8 cellular contexts compared by ENCODE assay signal in the genomic region with DNA sequence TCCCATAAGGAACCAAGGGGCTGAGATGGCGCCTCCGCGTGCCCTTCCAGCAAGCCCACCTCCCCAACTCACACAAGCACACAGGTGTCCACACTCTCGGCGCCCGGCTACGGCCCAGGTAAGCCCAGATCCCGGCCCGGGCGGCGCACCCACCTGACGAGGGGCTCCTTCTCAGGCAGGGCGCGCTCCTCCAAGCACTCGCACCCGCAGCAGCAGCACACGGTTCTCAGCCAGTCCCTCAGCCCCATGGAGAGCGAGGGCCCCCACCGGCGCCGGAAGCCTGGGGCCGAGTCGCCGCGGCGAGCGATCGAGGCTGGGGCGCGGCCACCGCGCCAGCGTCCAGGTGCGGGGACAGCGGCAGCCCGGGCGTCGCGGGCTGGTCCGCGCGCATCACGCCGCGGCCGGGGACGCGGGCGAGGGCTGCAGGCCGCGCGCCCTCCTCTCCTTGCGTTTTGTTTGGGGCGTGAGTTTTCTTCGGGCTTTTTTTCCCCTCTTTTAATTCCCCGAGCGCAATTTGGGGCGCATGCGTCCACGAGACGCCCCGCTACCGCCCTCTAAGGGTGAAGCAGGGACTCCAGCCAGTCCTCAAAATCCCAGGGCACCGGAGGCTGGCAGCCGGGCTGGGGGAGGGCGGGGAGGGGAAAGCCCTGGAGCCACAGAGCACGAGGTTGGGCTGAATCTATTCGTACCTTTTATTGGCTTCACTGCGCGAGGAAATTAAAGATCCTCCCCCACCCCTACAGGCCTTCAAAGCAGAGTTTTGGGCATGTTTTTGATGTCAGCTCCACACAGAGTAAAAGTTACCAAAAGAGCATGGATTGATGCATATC. TPM values are rescaled to one million over a fixed set of nuclear protein-coding genes. Genes with fewer than 3 reads are reported as not detected.
DNase-seq lines count a peak whose midpoint lies in the region; ATAC-seq and TF ChIP-seq lines count a peak whose summit lies in the region.

A gene with protein sequence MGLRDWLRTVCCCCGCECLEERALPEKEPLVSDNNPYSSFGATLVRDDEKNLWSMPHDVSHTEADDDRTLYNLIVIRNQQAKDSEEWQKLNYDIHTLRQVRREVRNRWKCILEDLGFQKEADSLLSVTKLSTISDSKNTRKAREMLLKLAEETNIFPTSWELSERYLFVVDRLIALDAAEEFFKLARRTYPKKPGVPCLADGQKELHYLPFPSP (minus strand): TSS at position 472 of the 830 bp plus-strand sequence. CDS start 224 bp downstream, at position 248.

- ATAC-seq in GM19025 (IDR thresholded peaks at IDR 0.05; ENCODE audit: low read depth, unreplicated experiment) (peak; percentile 36), HG03196 (IDR thresholded peaks at IDR 0.05; ENCODE audit: unreplicated experiment) (peak; percentile 45)

- H3K4me3 Mint-ChIP-seq in chondrocyte (ENCODE audit: unreplicated experiment), result peak within 1 kb of the TSS; percentile 79

- H3K27ac Mint-ChIP-seq in chondrocyte (ENCODE audit: unreplicated experiment), result no peak within 1 kb of the TSS

- no peaks in the 10 kb centered on the region for H3K36me3 Mint-ChIP-seq in chondrocyte (ENCODE audit: low read depth)

- DNase-seq in AG20443 (ENCODE audit: low spot score), result peak; percentile 96
- peak; percentile 60 to 90 for DNase-seq in NCI-H446 (lab: John Stamatoyannopoulos, UW)
- DNase-seq in activated CD4-positive, alpha-beta T cell treated with anti-CD3 and anti-CD28 coated beads for 24 hours (ENCODE audit: low read depth in 2 of 2), result peak; percentile 78 to 82
- no peak for DNase-seq in chondrocyte (ENCODE audit: low spot score)
- peak; percentile 87 for DNase-seq in kidney tubule cell (ENCODE audit: low spot score)
- peak; percentile 63 to 82 (median 78) for DNase-seq in stimulated activated CD4-positive, alpha-beta T cell treated with anti-CD3 and anti-CD28 coated beads, Interleukin-1b, Interleukin-23, amount 100 ng/mL, for 24 hours (ENCODE audit: low read depth in 4 of 4, low spot score in 1 of 4)

- no peaks in the 10 kb centered on the region for H3K27me3 Mint-ChIP-seq in chondrocyte (ENCODE audit: low read depth)

- H3K9me3 Mint-ChIP-seq in chondrocyte (ENCODE audit: low read depth), result no peaks in the 10 kb centered on the region

- peak; percentile 84 for TF ChIP-seq CTCF in chondrocyte (IDR thresholded peaks at IDR 0.05)

- H3K4me1 Mint-ChIP-seq in chondrocyte (ENCODE audit: low read depth), result peaks cover 13% of the 10 kb centered on the region

RNA-seq across cellular contexts. Expression of the gene that starts here (rescaled TPM):
- total RNA-seq in chondrocyte, result 1.8 to 4.5 TPM (median 2.7 TPM) in 3 replicates
